15 cellular contexts compared by ENCODE assay signal in the genomic region with DNA sequence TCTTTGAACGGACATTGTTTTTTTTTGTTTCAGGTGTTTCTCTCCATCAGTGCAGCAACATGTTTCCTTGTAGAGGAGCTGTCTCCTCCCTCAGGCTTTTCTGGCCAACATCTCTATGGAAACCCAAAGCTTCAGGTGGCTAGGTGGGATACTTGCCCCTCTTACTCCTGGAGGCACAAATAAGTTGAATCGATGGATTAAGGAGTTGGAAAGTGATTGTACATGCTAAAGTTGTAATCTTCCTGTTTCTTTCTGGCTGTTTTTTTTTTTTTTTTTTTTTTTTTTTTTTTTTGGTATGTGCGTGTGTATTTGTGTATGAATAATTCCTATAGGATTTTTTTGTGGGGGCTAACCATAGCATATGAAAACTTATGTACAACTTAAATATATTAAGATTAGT.
"Had no signal": no experiment of that assay in that cellular context is flagged by ENCODE, and none has a peak within 500 bp of the region (broad histone marks: within the 10 kb centered on the region; RNA-seq: fewer than 3 reads in every experiment).

No MANE protein-coding gene starts in this region.

- H3K4me3 Mint-ChIP-seq: activated B cell treated with CpG ODN at 0.5 μM for 24 hours had no signal

- DNase-seq: activated B cell treated with CpG ODN at 0.5 μM for 24 hours; activated CD4-positive, alpha-beta T cell treated with anti-CD3 and anti-CD28 coated beads for 48 hours; activated naive CD4-positive, alpha-beta T cell treated with Interleukin-2 at 50 U/mL for 16 hours; heart right ventricle; islet precursor cell; retina; stimulated activated CD4-positive, alpha-beta T cell treated with anti-CD3 and anti-CD28 coated beads, Interleukin-12 subunit alpha, Interleukin-12 subunit beta, amount 100 ng/mL, for 4 hours; stimulated activated CD4-positive, alpha-beta T cell treated with anti-CD3 and anti-CD28 coated beads, Interleukin-2, amount 100 ng/mL, for 24 hours; thyroid gland had no signal

- H3K27me3 Mint-ChIP-seq: activated B cell treated with CpG ODN at 0.5 μM for 24 hours had no signal

- H3K27ac ChIP-seq: ascending aorta, gastroesophageal sphincter, heart right ventricle, thyroid gland, vagina had no signal

- H3K27ac Mint-ChIP-seq: activated B cell treated with CpG ODN at 0.5 μM for 24 hours had no signal

- H3K9me3 Mint-ChIP-seq: activated B cell treated with CpG ODN at 0.5 μM for 24 hours had no signal

- H3K36me3 ChIP-seq: ascending aorta, heart right ventricle, thyroid gland, vagina had no signal

- H3K9me3 ChIP-seq: ascending aorta, gastroesophageal sphincter, thyroid gland, vagina had no signal

- H3K27me3 ChIP-seq: ascending aorta, gastroesophageal sphincter, heart right ventricle, thyroid gland, vagina had no signal

- ATAC-seq: gastroesophageal sphincter, heart right ventricle had no signal

- H3K4me3 ChIP-seq: ascending aorta, gastroesophageal sphincter, heart right ventricle, lung, thyroid gland, vagina had no signal

- FAIRE-seq: bronchial epithelial cell, TTC549 had no signal
